ENCODE assay signal across 1 cellular context in the genomic region with DNA sequence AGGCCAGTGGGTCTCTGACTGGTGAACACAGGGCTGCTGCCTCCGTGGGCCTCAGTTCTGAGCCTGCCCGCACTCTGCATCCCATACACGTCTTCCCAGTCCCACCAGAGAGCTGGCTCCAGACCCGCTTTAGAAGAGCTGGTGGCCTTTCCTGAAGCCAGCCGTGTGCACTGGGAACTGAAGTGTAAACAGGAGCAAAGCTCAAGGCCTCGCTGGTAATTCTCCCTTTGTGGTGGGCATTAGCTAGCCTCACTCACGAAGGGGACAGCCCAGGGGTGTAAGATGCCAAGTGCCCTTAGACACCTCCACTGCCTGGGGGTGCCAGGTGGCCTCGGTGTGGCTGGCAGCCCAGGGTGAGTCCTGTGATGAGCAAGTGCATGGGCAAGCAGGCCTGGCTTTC.
TF ChIP-seq lines count a peak whose summit lies in the region.

No MANE protein-coding gene starts in this region.

TF ChIP-seq in H1, 55 proteins besides CTCF, POLR2A, EP300 and RAD21:
- TF ChIP-seq SP4 (IDR thresholded peaks at IDR 0.05; ENCODE audit: low read length) (no peak), YY1 (IDR thresholded peaks at IDR 0.05; ENCODE audit: low read depth, low read length) (no peak), KDM1A (IDR thresholded peaks at IDR 0.05; ENCODE audit: borderline replicate concordance, low read length) (no peak), SRF (IDR thresholded peaks at IDR 0.05; ENCODE audit: low read depth, low read length) (no peak), CBX5 (IDR thresholded peaks at IDR 0.05; ENCODE audit: low read depth, low read length) (no peak), NRF1 (IDR thresholded peaks at IDR 0.05; ENCODE audit: low read depth, low read length) (no peak), BCL11A (IDR thresholded peaks at IDR 0.05; ENCODE audit: low read depth in 2 of 2, low read length in 2 of 2) (no peak), EZH2 (IDR thresholded peaks at IDR 0.05; ENCODE audit: low read depth, low read length, severe bottlenecking) (no peak), GABPA (IDR thresholded peaks at IDR 0.05; ENCODE audit: borderline replicate concordance, insufficient read depth, low read length) (no peak), TAF1 (IDR thresholded peaks at IDR 0.05; ENCODE audit: low read depth, low read length) (no peak), FOSL1 (IDR thresholded peaks at IDR 0.05; ENCODE audit: insufficient read depth, low read depth, low read length) (no peak), SUZ12 (IDR thresholded peaks at IDR 0.05; ENCODE audit: low read length) (no peak), ZNF274 (IDR thresholded peaks at IDR 0.05; ENCODE audit: borderline replicate concordance, extremely low read depth, low read length) (no peak), CHD1 (IDR thresholded peaks at IDR 0.05; ENCODE audit: low read depth, low read length) (no peak), SIX5 (IDR thresholded peaks at IDR 0.05; ENCODE audit: low read depth, low read length) (no peak), GTF2F1 (IDR thresholded peaks at IDR 0.05; ENCODE audit: borderline replicate concordance, low read depth, low read length) (no peak), TEAD4 (IDR thresholded peaks at IDR 0.05; ENCODE audit: low read depth, low read length) (no peak), NANOG (IDR thresholded peaks at IDR 0.05; ENCODE audit: insufficient read depth, low read depth, low read length, poor library complexity, severe bottlenecking) (no peak)
- TF ChIP-seq, protein P1, sequence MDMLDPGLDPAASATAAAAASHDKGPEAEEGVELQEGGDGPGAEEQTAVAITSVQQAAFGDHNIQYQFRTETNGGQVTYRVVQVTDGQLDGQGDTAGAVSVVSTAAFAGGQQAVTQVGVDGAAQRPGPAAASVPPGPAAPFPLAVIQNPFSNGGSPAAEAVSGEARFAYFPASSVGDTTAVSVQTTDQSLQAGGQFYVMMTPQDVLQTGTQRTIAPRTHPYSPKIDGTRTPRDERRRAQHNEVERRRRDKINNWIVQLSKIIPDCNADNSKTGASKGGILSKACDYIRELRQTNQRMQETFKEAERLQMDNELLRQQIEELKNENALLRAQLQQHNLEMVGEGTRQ (IDR thresholded peaks at IDR 0.05; ENCODE audit: low read length), result no peak
- TF ChIP-seq, protein P2, sequence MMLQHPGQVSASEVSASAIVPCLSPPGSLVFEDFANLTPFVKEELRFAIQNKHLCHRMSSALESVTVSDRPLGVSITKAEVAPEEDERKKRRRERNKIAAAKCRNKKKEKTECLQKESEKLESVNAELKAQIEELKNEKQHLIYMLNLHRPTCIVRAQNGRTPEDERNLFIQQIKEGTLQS (IDR thresholded peaks at IDR 0.05; ENCODE audit: insufficient read depth, low read depth, low read length), result no peak
TF ChIP-seq in H1: peak in this region for 0.
